ENCODE assay signal across 8 cellular contexts in genomic region chr2:97718051-97718882, GRCh38. TPM values are rescaled to one million over a fixed set of nuclear protein-coding genes. Genes with fewer than 3 reads are reported as not detected.
DNase-seq lines count a peak whose midpoint lies in the region; ATAC-seq and TF ChIP-seq lines count a peak whose summit lies in the region.

No MANE protein-coding gene starts in this region.

- no peak for TF ChIP-seq CTCF in Peyer's patch (IDR thresholded peaks at IDR 0.05)

- H3K36me3 Mint-ChIP-seq in activated naive CD4-positive, alpha-beta T cell treated with anti-CD3 and anti-CD28 coated beads, Interleukin-2, amount 50 U/mL, for 24 hours, result peaks cover 21% of the 10 kb centered on the region

- no peaks in the 10 kb centered on the region for H3K9me3 Mint-ChIP-seq in activated naive CD4-positive, alpha-beta T cell treated with anti-CD3 and anti-CD28 coated beads, Interleukin-2, amount 50 U/mL, for 24 hours

- H3K4me2 ChIP-seq in GM23248 (ENCODE audit: unreplicated experiment), result no peak overlapping the region

- no peak overlapping the region for H2AFZ ChIP-seq in GM23248

- peak overlapping the region; percentile 84 for H3K4me3 Mint-ChIP-seq in activated naive CD4-positive, alpha-beta T cell treated with anti-CD3 and anti-CD28 coated beads, Interleukin-2, amount 50 U/mL, for 24 hours

- H3K27me3 ChIP-seq in Peyer's patch, result no peaks in the 10 kb centered on the region
- no peaks in the 10 kb centered on the region for H3K27me3 ChIP-seq in GM23248 (replicated peaks; ENCODE audit: insufficient read depth)

- in situ Hi-C loops in GM23248 (cut with MboI), result no loop called here

- peak overlapping the region; percentile 10 to 44 (median 24) for H3K4me3 ChIP-seq in Peyer's patch
- H3K4me3 ChIP-seq in GM23248, result no peak overlapping the region

- H3K79me2 ChIP-seq in GM23248 (ENCODE audit: insufficient read depth), result no peaks in the 10 kb centered on the region

- H3K4me1 ChIP-seq in Peyer's patch (no peaks in the 10 kb centered on the region), GM23248 (ENCODE audit: insufficient read depth) (no peaks in the 10 kb centered on the region)

- no peaks in the 10 kb centered on the region for H4K20me1 ChIP-seq in GM23248 (ENCODE audit: insufficient read depth)

- H3K9me2 ChIP-seq in GM23248 (ENCODE audit: insufficient read depth), result no peaks in the 10 kb centered on the region

- no peaks in the 10 kb centered on the region for H3K27me3 Mint-ChIP-seq in activated naive CD4-positive, alpha-beta T cell treated with anti-CD3 and anti-CD28 coated beads, Interleukin-2, amount 50 U/mL, for 24 hours

- 58% methylated on average over 20 to 21 of the region's 21 CpGs for WGBS in GM23248 (ENCODE audit: low coverage in 1 of 2, low lambda C conversion rate in 2 of 2, missing lambda C conversion rate in 2 of 2), 2 experiments

- H3K27ac ChIP-seq in Peyer's patch (peak overlapping the region; percentile 45 to 72 (median 58)), caudate nucleus (ENCODE audit: low read depth, low read length) (no peak overlapping the region), GM23248 (no peak overlapping the region)

- H3K9ac ChIP-seq in GM23248, result no peak overlapping the region

- no peak for TF ChIP-seq POLR2A in Peyer's patch (IDR thresholded peaks at IDR 0.05)

- intact Hi-C loops in head of caudate nucleus (cut with DNase I), result no loop called here

- H3K27ac Mint-ChIP-seq in activated naive CD4-positive, alpha-beta T cell treated with anti-CD3 and anti-CD28 coated beads, Interleukin-2, amount 50 U/mL, for 24 hours, result peak overlapping the region; percentile 96

- H3K36me3 ChIP-seq in Peyer's patch, result no peaks in the 10 kb centered on the region
- H3K36me3 ChIP-seq in GM23248 (ENCODE audit: low read depth), result no peaks in the 10 kb centered on the region

- DNase-seq in GM19240 (ENCODE audit: insufficient read length, low spot score), result peak; percentile 75
- DNase-seq in Peyer's patch, result peak; percentile 52 to 89 (median 85)
- peak; percentile 37 to 71 (median 44) for DNase-seq in stimulated activated CD4-positive, alpha-beta T cell treated with anti-CD3 and anti-CD28 coated beads, TNF-alpha, amount 100 ng/mL, for 24 hours (ENCODE audit: low read depth in 3 of 3)
- no peak for DNase-seq in caudate nucleus (lab: John Stamatoyannopoulos, UW)
- DNase-seq in head of caudate nucleus, result no peak
- no peak for DNase-seq in GM23248

- H3F3A ChIP-seq in GM23248 (ENCODE audit: insufficient read depth), result no peaks in the 10 kb centered on the region

- H3K4me1 Mint-ChIP-seq in activated naive CD4-positive, alpha-beta T cell treated with anti-CD3 and anti-CD28 coated beads, Interleukin-2, amount 50 U/mL, for 24 hours, result peaks cover 78% of the 10 kb centered on the region

- no peak for ATAC-seq in SK-N-SH treated with all-trans-retinoic acid at 6 μM for 48 hours

- no peaks in the 10 kb centered on the region for H3K9me3 ChIP-seq in Peyer's patch
- H3K9me3 ChIP-seq in GM23248 (ENCODE audit: low read depth), result no peaks in the 10 kb centered on the region

TF ChIP-seq in SK-N-SH treated with all-trans-retinoic acid at 6 μM for 48 hours, 23 proteins besides CTCF, POLR2A, EP300 and RAD21:
- TF ChIP-seq POU6F1 (CRISPR knock-in tag; IDR thresholded peaks at IDR 0.05; ENCODE audit: borderline replicate concordance, low read depth), result no peak
- TF ChIP-seq ESRRG (CRISPR knock-in tag; IDR thresholded peaks at IDR 0.05), result no peak
- no peak for TF ChIP-seq ISL1 (CRISPR knock-in tag; IDR thresholded peaks at IDR 0.05)
- TF ChIP-seq SNAI2 (CRISPR knock-in tag; IDR thresholded peaks at IDR 0.05), result no peak
- no peak for TF ChIP-seq ZNF70 (CRISPR knock-in tag; IDR thresholded peaks at IDR 0.05)
- no peak for TF ChIP-seq OSR1 (CRISPR knock-in tag; IDR thresholded peaks at IDR 0.05)
- TF ChIP-seq PATZ1 (CRISPR knock-in tag; IDR thresholded peaks at IDR 0.05; ENCODE audit: borderline replicate concordance), result no peak
- no peak for TF ChIP-seq ZFP30 (CRISPR knock-in tag; IDR thresholded peaks at IDR 0.05)
- TF ChIP-seq ZFP3 (CRISPR knock-in tag; IDR thresholded peaks at IDR 0.05), result no peak
- no peak for TF ChIP-seq ZNF8 (CRISPR knock-in tag; IDR thresholded peaks at IDR 0.05)
- no peak for TF ChIP-seq ZNF565 (CRISPR knock-in tag; conservative IDR thresholded peaks at IDR 0.05; ENCODE audit: low read depth)
- TF ChIP-seq BACH2 (CRISPR knock-in tag; IDR thresholded peaks at IDR 0.05; ENCODE audit: borderline replicate concordance), result no peak
- no peak for TF ChIP-seq CSDC2 (CRISPR knock-in tag; IDR thresholded peaks at IDR 0.05)
- no peak for TF ChIP-seq GLIS3 (CRISPR knock-in tag; IDR thresholded peaks at IDR 0.05)
- TF ChIP-seq TOX (CRISPR knock-in tag; IDR thresholded peaks at IDR 0.05; ENCODE audit: borderline replicate concordance), result no peak
- TF ChIP-seq CREB5 (CRISPR knock-in tag; IDR thresholded peaks at IDR 0.05; ENCODE audit: low read depth), result no peak
- TF ChIP-seq RARB (CRISPR knock-in tag; IDR thresholded peaks at IDR 0.05), result no peak
- TF ChIP-seq ARNTL (CRISPR knock-in tag; IDR thresholded peaks at IDR 0.05; ENCODE audit: borderline replicate concordance, low read depth), result no peak
- TF ChIP-seq CSRNP3 (CRISPR knock-in tag; IDR thresholded peaks at IDR 0.05), result no peak
- no peak for TF ChIP-seq ZC3H10 (CRISPR knock-in tag; IDR thresholded peaks at IDR 0.05)

RNA-seq across cellular contexts. Expression of gene ZAP70, which starts 4.9 kb away (rescaled TPM):
- total RNA-seq in Peyer's patch, result 10 to 100 TPM; 11.5 to 75.1 (median 27.2) TPM
- not detected in 2 replicates for total RNA-seq in GM23248 (2014; rRNA removed; shearing (Covaris generic))
- polyA plus RNA-seq in GM23248 (2016; fragmentation: Nextera tagmentation; extraction: Ambion mirVana), result not detected in 2 replicates

RNA-seq across cellular contexts. Expression of gene C2orf92, which starts 48.8 kb away (rescaled TPM):
- total RNA-seq in Peyer's patch, result 10 to 100 TPM in 3 of 4 donors, 1 to 10 TPM in 1; 5.3 to 70.1 (median 25.5) TPM
- 1.2 and 3.4 TPM in 2 replicates for total RNA-seq in GM23248 (2014; rRNA removed; shearing (Covaris generic))
- polyA plus RNA-seq in GM23248 (2016; fragmentation: Nextera tagmentation; extraction: Ambion mirVana), result 1.1 and 1.3 TPM in 2 replicates

RNA-seq across cellular contexts. Expression of gene ACTR1B, which starts 54.4 kb away (rescaled TPM):
- 100 to 1,000 TPM in 1 of 4 donors, 10 to 100 TPM in 3; 64.3 to 151 (median 89.1) TPM for total RNA-seq in Peyer's patch
- 63.6 and 65.8 TPM in 2 replicates for total RNA-seq in GM23248 (2014; rRNA removed; shearing (Covaris generic))
- 53.4 and 55.9 TPM in 2 replicates for polyA plus RNA-seq in GM23248 (2016; fragmentation: Nextera tagmentation; extraction: Ambion mirVana)

Comparison
In these comparisons a context has a peak if more than half of its experiments do, and no peak if none do; other contexts are left out.
1. DNase-seq: peak in GM19240 (single experiment), Peyer's patch (3 of 3) and stimulated activated CD4-positive, alpha-beta T cell treated with anti-CD3 and anti-CD28 coated beads, TNF-alpha, amount 100 ng/mL, for 24 hours (3 of 3); none in caudate nucleus (0 of 61), head of caudate nucleus (0 of 42) and GM23248 (single experiment).
2. H3K27ac ChIP-seq: peak in Peyer's patch (4 of 4); none in caudate nucleus (single experiment) and GM23248 (single experiment).
3. RNA of gene ZAP70, which starts 4.9 kb away (total RNA-seq): 11.5 to 75.1 TPM in Peyer's patch; not detected in GM23248; every median in the first group is over 10 times any median in the second.